In genomic region chr13:111313911-111314425, GRCh38 we compare ENCODE assay signal across 33 cellular contexts. TPM values are rescaled to one million over a fixed set of nuclear protein-coding genes. Genes with fewer than 3 reads are reported as not detected.
"Had no signal": no experiment of that assay in that cellular context is flagged by ENCODE, and none has a peak within 500 bp of the region (broad histone marks: within the 10 kb centered on the region; RNA-seq: fewer than 3 reads in every experiment).

No MANE protein-coding gene starts in this region.

- H3K4me3 Mint-ChIP-seq: activated B cell treated with CpG ODN at 0.5 μM for 24 hours; activated CD4-positive, alpha-beta T cell treated with anti-CD3 and anti-CD28 coated beads, Interleukin-2, amount 10 ng/mL, durations not matched to agents 24 days and 14 days; activated CD8-positive, alpha-beta memory T cell treated with anti-CD3 and anti-CD28 coated beads, Interleukin-2, amount 10 ng/mL, durations not matched to agents 7 days and 5 days; activated naive CD8-positive, alpha-beta T cell; T-cell had no signal

- H3K27me3 ChIP-seq: brain microvascular endothelial cell, cardiac muscle cell had no signal

- H3K27ac Mint-ChIP-seq: activated B cell treated with CpG ODN at 0.5 μM for 24 hours; activated CD4-positive, alpha-beta T cell treated with anti-CD3 and anti-CD28 coated beads, Interleukin-2, amount 10 ng/mL, durations not matched to agents 24 days and 14 days; activated CD8-positive, alpha-beta memory T cell treated with anti-CD3 and anti-CD28 coated beads, Interleukin-2, amount 10 ng/mL, durations not matched to agents 7 days and 5 days; activated naive CD8-positive, alpha-beta T cell; activated T-helper 2 cell treated with anti-CD3 and anti-CD28 coated beads, Interferon-gamma antibody, Interleukin-2, Interleukin-4, amounts not matched to agents 10 μg/mL and 5 μg/mL and 100 μg/mL, durations not matched to agents 14 hours and 24 hours and 36 hours; T-cell had no signal

- FAIRE-seq: TTC549 had no signal

- DNase-seq: activated B cell treated with CpG ODN at 0.5 μM for 24 hours; activated CD4-positive, alpha-beta T cell treated with anti-CD3 and anti-CD28 coated beads for 1 hour; activated CD4-positive, alpha-beta T cell treated with anti-CD3 and anti-CD28 coated beads, Interleukin-2, amount 10 ng/mL, durations not matched to agents 24 days and 14 days; activated CD4-positive, alpha-beta T cell treated with anti-CD3 and anti-CD28 coated beads, Interleukin-2, amount 50 U/mL, for 48 hours; activated CD8-positive, alpha-beta memory T cell treated with anti-CD3 and anti-CD28 coated beads, Interleukin-2, amount 10 ng/mL, durations not matched to agents 7 days and 5 days; activated gamma-delta T cell treated with Interleukin-2 at 50 U/mL for 16 hours; activated T-cell treated with anti-CD3 and anti-CD28 coated beads, Interleukin-2, amount 50 U/mL, for 48 hours; amygdala; brain microvascular endothelial cell; NCI-H1092; NCI-H1417 treated with DMSO at 0.1 percent for 48 hours; NCI-H1694; NCI-H2029; NCI-H2107; NCI-H2171 treated with DMSO at 0.1 percent for 48 hours; NCI-H345; NCI-H510A; NCI-H526 treated with DMSO at 0.1 percent for 48 hours; NK-92 treated with Interleukin-12 subunit alpha and Interleukin-12 subunit beta, amount 100 ng/mL, for 24 hours; OCI-M1; RPMI8226; T-cell; T-helper 2 cell; T1000 had no signal

- H3K27ac ChIP-seq: brain microvascular endothelial cell, cardiac muscle cell, KMS-11, SK-N-MC had no signal

- H3K9ac ChIP-seq: KMS-11 had no signal

- H3K4me1 Mint-ChIP-seq: activated B cell treated with CpG ODN at 0.5 μM for 24 hours; activated CD4-positive, alpha-beta T cell treated with anti-CD3 and anti-CD28 coated beads, Interleukin-2, amount 10 ng/mL, durations not matched to agents 24 days and 14 days had no signal

- ATAC-seq: activated CD8-positive, alpha-beta memory T cell treated with anti-CD3 and anti-CD28 coated beads, Interleukin-2, amount 10 ng/mL, durations not matched to agents 7 days and 5 days; Panc1; Right ventricle myocardium inferior; T-cell had no signal

- H3K4me3 ChIP-seq: cardiac muscle cell, SK-N-MC had no signal

- H3K4me2 ChIP-seq: KMS-11 had no signal

- H3K36me3 ChIP-seq: cardiac muscle cell had no signal

- H3K27me3 Mint-ChIP-seq: activated B cell treated with CpG ODN at 0.5 μM for 24 hours; activated CD4-positive, alpha-beta T cell treated with anti-CD3 and anti-CD28 coated beads, Interleukin-2, amount 10 ng/mL, durations not matched to agents 24 days and 14 days; activated CD8-positive, alpha-beta memory T cell treated with anti-CD3 and anti-CD28 coated beads, Interleukin-2, amount 10 ng/mL, durations not matched to agents 7 days and 5 days; activated naive CD8-positive, alpha-beta T cell; T-cell had no signal

RNA-seq across cellular contexts. Expression of gene TEX29, which starts 6.5 kb away (rescaled TPM):
- total RNA-seq: cardiac muscle cell, MCF 10A, Right ventricle myocardium inferior had no signal
- polyA plus RNA-seq: cardiac muscle cell had no signal
